Comparison of ENCODE assay signal across 8 cellular contexts in the genomic region with DNA sequence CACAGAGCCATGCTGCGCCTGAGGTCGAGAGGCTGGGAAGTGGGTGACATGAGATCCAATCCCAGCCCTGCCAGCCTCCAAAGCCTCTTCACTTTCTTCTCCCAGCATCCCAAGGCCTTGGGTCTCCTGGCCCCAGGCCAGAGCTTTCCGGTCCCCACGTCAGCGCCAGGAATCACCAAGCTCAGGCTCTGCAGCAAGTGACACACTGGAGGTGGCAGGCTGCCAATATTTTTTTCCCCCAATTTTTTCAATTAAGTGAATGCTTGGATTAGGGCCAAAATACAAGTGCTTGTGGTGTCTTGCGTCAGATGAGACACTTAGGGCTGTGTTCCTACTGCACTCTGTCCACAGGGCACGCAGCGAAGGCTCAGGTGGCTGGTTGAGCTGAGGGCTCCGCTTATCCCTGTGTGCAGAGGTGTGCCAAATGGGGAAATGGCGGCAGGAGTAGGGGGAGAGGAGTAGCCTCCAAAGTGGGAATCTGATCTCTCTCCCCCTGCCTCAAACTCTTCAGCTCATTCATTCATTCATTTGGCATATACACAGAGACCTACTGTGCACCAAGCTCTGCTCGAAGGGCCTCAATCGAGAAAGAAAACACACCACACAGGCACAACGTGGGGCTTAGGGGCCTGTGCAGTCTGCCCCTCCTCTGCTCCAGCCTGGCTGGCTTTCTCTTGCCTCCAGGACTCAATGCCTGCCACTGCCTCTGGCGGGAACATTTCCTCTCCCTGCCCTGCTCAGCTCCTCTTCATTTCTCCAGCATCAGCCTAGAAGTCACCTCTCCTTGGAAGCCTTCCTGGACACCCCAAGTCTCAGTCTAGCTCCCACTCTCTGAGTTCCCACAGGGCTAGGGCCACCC. TPM values are rescaled to one million over a fixed set of nuclear protein-coding genes. Genes with fewer than 3 reads are reported as not detected.
A peak's percentile ranks its signal among the peaks of the same experiment; 100 is the strongest.
DNase-seq lines count a peak whose midpoint lies in the region; ATAC-seq and TF ChIP-seq lines count a peak whose summit lies in the region.

No MANE protein-coding gene starts in this region.

- in situ Hi-C loops in GM13976 (cut with MboI; ENCODE audit: low sequenced_read_pairs, unreplicated experiment) = no loop called here

- no peak overlapping the region for H3K4me3 ChIP-seq in Peyer's patch

- H3K27ac ChIP-seq in Peyer's patch = peak overlapping the region; percentile 22 to 52 (median 51)

- no peaks in the 10 kb centered on the region for H3K9me3 ChIP-seq in Peyer's patch

- CTCF ChIA-PET in HEK293T (lab: Yijun Ruan, JAX) = interaction anchor here (0.6 to 4.0 kb wide), 3 partner anchors 14 to 328 kb away, joined by 3 to 31 read pairs (median 3); no protein-coding TSS in a partner anchor

- POLR2A ChIA-PET in HEK293T (lab: Yijun Ruan, JAX) = interaction anchor here (1.3 to 1.5 kb wide), 2 partner anchors 35 to 250 kb away, joined by 4 to 7 read pairs; partner anchors contain the start of gene STK10

- H3K27me3 ChIP-seq in Peyer's patch = no peaks in the 10 kb centered on the region

- TF ChIP-seq POLR2A in Peyer's patch (IDR thresholded peaks at IDR 0.05) = no peak

- peaks cover 0 to 17% (median 1%) of the 10 kb centered on the region in 4 donors for H3K4me1 ChIP-seq in Peyer's patch

- DNase-seq in HEK293T (ENCODE audit: extremely low spot score) (peak; percentile 51), Peyer's patch (peak; percentile 22 to 65 (median 49)), fibroblast of the conjunctiva (ENCODE audit: low read depth) (peak; percentile 77), renal cortical epithelial cell (ENCODE audit: low read depth) (peak; percentile 90), GM13976 (ENCODE audit: low spot score) (no peak), T-helper 2 cell (no peak)

- H3K36me3 ChIP-seq in Peyer's patch = no peaks in the 10 kb centered on the region

- no peak for ATAC-seq in GM19467 (IDR thresholded peaks at IDR 0.05; ENCODE audit: unreplicated experiment)
- ATAC-seq in HG03457 (IDR thresholded peaks at IDR 0.05; ENCODE audit: unreplicated experiment) = no peak

- TF ChIP-seq CTCF in Peyer's patch (IDR thresholded peaks at IDR 0.05) = no peak
- TF ChIP-seq CTCF in GM13976 (IDR thresholded peaks at IDR 0.05; ENCODE audit: borderline replicate concordance, control extremely low read depth, extremely low read depth, insufficient read depth, missing control alignments) = no peak

TF ChIP-seq in HEK293T, 16 proteins besides CTCF, POLR2A, EP300 and RAD21:
- TF ChIP-seq FOXM1 (IDR thresholded peaks at IDR 0.05; ENCODE audit: borderline replicate concordance) = no peak
- no peak for TF ChIP-seq HDGF (IDR thresholded peaks at IDR 0.05; ENCODE audit: borderline replicate concordance)
- TF ChIP-seq ELF4 (IDR thresholded peaks at IDR 0.05) = no peak
- no peak for TF ChIP-seq CTBP1 (IDR thresholded peaks at IDR 0.05; ENCODE audit: borderline replicate concordance)
- no peak for TF ChIP-seq BHLHE40 (IDR thresholded peaks at IDR 0.05; ENCODE audit: borderline replicate concordance)
- TF ChIP-seq L3MBTL2 (conservative IDR thresholded peaks at IDR 0.05) = no peak
- no peak for TF ChIP-seq ZNF384 (IDR thresholded peaks at IDR 0.05)
- TF ChIP-seq FOXK2 (IDR thresholded peaks at IDR 0.05) = no peak
- TF ChIP-seq PKNOX1 (IDR thresholded peaks at IDR 0.05) = no peak
- no peak for TF ChIP-seq ARNT (IDR thresholded peaks at IDR 0.05)
- no peak for TF ChIP-seq NFRKB (IDR thresholded peaks at IDR 0.05)
- no peak for TF ChIP-seq SUZ12 (IDR thresholded peaks at IDR 0.05)
- TF ChIP-seq LEF1 (IDR thresholded peaks at IDR 0.05; ENCODE audit: borderline replicate concordance) = no peak
- no peak for TF ChIP-seq SP1 (IDR thresholded peaks at IDR 0.05)

RNA-seq across cellular contexts. Expression of gene SH3PXD2B, which starts 16.7 kb away (rescaled TPM):
- total RNA-seq in Peyer's patch = 10 to 100 TPM in 3 of 4 donors, 1 to 10 TPM in 1; 5.8 to 26.4 (median 11.7) TPM
- total RNA-seq in renal cortical epithelial cell = 8.3 and 12.9 TPM in 2 replicates

Comparison
In these comparisons a context has a peak if more than half of its experiments do, and no peak if none do; other contexts are left out.
1. DNase-seq: peak in HEK293T (single experiment), Peyer's patch (3 of 3), fibroblast of the conjunctiva (single experiment) and renal cortical epithelial cell (single experiment); none in GM13976 (single experiment) and T-helper 2 cell (0 of 5).